In genomic region chr6:63392092-63392724, GRCh38 we compare ENCODE assay signal across 1 cellular context.
TF ChIP-seq lines count a peak whose summit lies in the region.

No MANE protein-coding gene starts in this region.

TF ChIP-seq in HepG2, 621 proteins besides CTCF, POLR2A, EP300 and RAD21 (continued from another document):
- TF ChIP-seq, protein P1, sequence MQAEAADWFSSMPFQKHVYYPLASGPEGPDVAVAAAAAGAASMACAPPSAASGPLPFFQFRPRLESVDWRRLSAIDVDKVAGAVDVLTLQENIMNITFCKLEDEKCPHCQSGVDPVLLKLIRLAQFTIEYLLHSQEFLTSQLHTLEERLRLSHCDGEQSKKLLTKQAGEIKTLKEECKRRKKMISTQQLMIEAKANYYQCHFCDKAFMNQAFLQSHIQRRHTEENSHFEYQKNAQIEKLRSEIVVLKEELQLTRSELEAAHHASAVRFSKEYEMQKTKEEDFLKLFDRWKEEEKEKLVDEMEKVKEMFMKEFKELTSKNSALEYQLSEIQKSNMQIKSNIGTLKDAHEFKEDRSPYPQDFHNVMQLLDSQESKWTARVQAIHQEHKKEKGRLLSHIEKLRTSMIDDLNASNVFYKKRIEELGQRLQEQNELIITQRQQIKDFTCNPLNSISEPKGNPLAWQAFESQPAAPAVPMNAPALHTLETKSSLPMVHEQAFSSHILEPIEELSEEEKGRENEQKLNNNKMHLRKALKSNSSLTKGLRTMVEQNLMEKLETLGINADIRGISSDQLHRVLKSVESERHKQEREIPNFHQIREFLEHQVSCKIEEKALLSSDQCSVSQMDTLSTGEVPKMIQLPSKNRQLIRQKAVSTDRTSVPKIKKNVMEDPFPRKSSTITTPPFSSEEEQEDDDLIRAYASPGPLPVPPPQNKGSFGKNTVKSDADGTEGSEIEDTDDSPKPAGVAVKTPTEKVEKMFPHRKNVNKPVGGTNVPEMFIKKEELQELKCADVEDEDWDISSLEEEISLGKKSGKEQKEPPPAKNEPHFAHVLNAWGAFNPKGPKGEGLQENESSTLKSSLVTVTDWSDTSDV (CRISPR knock-in tag; IDR thresholded peaks at IDR 0.05) = peak; percentile 78; the same call in 1 of the 2 replicates
- TF ChIP-seq, protein P2, sequence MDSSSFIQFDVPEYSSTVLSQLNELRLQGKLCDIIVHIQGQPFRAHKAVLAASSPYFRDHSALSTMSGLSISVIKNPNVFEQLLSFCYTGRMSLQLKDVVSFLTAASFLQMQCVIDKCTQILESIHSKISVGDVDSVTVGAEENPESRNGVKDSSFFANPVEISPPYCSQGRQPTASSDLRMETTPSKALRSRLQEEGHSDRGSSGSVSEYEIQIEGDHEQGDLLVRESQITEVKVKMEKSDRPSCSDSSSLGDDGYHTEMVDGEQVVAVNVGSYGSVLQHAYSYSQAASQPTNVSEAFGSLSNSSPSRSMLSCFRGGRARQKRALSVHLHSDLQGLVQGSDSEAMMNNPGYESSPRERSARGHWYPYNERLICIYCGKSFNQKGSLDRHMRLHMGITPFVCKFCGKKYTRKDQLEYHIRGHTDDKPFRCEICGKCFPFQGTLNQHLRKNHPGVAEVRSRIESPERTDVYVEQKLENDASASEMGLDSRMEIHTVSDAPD (CRISPR knock-in tag; IDR thresholded peaks at IDR 0.05) = 0 out of 2 replicates have a peak, but pooled peaks have one; percentile 42
- TF ChIP-seq, protein P3, sequence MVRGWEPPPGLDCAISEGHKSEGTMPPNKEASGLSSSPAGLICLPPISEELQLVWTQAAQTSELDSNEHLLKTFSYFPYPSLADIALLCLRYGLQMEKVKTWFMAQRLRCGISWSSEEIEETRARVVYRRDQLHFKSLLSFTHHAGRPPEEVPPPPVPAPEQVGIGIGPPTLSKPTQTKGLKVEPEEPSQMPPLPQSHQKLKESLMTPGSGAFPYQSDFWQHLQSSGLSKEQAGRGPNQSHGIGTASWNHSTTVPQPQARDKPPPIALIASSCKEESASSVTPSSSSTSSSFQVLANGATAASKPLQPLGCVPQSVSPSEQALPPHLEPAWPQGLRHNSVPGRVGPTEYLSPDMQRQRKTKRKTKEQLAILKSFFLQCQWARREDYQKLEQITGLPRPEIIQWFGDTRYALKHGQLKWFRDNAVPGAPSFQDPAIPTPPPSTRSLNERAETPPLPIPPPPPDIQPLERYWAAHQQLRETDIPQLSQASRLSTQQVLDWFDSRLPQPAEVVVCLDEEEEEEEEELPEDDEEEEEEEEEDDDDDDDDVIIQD (CRISPR knock-in tag; IDR thresholded peaks at IDR 0.05; ENCODE audit: low read depth) = no peak
- TF ChIP-seq, protein P4, sequence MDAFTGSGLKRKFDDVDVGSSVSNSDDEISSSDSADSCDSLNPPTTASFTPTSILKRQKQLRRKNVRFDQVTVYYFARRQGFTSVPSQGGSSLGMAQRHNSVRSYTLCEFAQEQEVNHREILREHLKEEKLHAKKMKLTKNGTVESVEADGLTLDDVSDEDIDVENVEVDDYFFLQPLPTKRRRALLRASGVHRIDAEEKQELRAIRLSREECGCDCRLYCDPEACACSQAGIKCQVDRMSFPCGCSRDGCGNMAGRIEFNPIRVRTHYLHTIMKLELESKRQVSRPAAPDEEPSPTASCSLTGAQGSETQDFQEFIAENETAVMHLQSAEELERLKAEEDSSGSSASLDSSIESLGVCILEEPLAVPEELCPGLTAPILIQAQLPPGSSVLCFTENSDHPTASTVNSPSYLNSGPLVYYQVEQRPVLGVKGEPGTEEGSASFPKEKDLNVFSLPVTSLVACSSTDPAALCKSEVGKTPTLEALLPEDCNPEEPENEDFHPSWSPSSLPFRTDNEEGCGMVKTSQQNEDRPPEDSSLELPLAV (CRISPR knock-in tag; conservative IDR thresholded peaks at IDR 0.05; ENCODE audit: low read depth) = no peak
- peak; percentile 6; the same call in 1 of the 2 replicates for TF ChIP-seq ZFY (CRISPR knock-in tag; IDR thresholded peaks at IDR 0.05)
- no peak for TF ChIP-seq JUN (CRISPR knock-in tag; IDR thresholded peaks at IDR 0.05)
- peak; percentile 82 for TF ChIP-seq ZNF687 (CRISPR knock-in tag; IDR thresholded peaks at IDR 0.05)
- no peak for TF ChIP-seq ZNF784 (CRISPR knock-in tag; IDR thresholded peaks at IDR 0.05; ENCODE audit: borderline replicate concordance)
- 0 out of 2 replicates have a peak, but pooled peaks have one; percentile 26 for TF ChIP-seq HES4 (CRISPR knock-in tag; IDR thresholded peaks at IDR 0.05; ENCODE audit: borderline replicate concordance)
- TF ChIP-seq KDM5B (CRISPR knock-in tag; IDR thresholded peaks at IDR 0.05; ENCODE audit: borderline replicate concordance) = peak; percentile 55; the same call in 1 of the 2 replicates
- TF ChIP-seq, protein P5, sequence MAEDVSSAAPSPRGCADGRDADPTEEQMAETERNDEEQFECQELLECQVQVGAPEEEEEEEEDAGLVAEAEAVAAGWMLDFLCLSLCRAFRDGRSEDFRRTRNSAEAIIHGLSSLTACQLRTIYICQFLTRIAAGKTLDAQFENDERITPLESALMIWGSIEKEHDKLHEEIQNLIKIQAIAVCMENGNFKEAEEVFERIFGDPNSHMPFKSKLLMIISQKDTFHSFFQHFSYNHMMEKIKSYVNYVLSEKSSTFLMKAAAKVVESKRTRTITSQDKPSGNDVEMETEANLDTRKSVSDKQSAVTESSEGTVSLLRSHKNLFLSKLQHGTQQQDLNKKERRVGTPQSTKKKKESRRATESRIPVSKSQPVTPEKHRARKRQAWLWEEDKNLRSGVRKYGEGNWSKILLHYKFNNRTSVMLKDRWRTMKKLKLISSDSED (CRISPR knock-in tag; IDR thresholded peaks at IDR 0.05) = no peak
- no peak for TF ChIP-seq KAT2B (IDR thresholded peaks at IDR 0.05; ENCODE audit: borderline replicate concordance, low read depth, low read length)
- peak; percentile 59; the same call in 1 of the 2 replicates for TF ChIP-seq NFKB2 (CRISPR knock-in tag; IDR thresholded peaks at IDR 0.05; ENCODE audit: borderline replicate concordance)
- TF ChIP-seq TARDBP (CRISPR knock-in tag; IDR thresholded peaks at IDR 0.05) = 0 out of 2 replicates have a peak, but pooled peaks have one; percentile 26
- peak; percentile 53 for TF ChIP-seq AGO2 (optimal IDR thresholded peaks at IDR 0.05; ENCODE audit: low read depth, low read length)
- TF ChIP-seq ZFP91 (CRISPR knock-in tag; IDR thresholded peaks at IDR 0.05; ENCODE audit: borderline replicate concordance) = peak; percentile 49; the same call in 1 of the 2 replicates
- TF ChIP-seq RBM22 (optimal IDR thresholded peaks at IDR 0.05; ENCODE audit: low read length) = no peak
- TF ChIP-seq, protein P6, sequence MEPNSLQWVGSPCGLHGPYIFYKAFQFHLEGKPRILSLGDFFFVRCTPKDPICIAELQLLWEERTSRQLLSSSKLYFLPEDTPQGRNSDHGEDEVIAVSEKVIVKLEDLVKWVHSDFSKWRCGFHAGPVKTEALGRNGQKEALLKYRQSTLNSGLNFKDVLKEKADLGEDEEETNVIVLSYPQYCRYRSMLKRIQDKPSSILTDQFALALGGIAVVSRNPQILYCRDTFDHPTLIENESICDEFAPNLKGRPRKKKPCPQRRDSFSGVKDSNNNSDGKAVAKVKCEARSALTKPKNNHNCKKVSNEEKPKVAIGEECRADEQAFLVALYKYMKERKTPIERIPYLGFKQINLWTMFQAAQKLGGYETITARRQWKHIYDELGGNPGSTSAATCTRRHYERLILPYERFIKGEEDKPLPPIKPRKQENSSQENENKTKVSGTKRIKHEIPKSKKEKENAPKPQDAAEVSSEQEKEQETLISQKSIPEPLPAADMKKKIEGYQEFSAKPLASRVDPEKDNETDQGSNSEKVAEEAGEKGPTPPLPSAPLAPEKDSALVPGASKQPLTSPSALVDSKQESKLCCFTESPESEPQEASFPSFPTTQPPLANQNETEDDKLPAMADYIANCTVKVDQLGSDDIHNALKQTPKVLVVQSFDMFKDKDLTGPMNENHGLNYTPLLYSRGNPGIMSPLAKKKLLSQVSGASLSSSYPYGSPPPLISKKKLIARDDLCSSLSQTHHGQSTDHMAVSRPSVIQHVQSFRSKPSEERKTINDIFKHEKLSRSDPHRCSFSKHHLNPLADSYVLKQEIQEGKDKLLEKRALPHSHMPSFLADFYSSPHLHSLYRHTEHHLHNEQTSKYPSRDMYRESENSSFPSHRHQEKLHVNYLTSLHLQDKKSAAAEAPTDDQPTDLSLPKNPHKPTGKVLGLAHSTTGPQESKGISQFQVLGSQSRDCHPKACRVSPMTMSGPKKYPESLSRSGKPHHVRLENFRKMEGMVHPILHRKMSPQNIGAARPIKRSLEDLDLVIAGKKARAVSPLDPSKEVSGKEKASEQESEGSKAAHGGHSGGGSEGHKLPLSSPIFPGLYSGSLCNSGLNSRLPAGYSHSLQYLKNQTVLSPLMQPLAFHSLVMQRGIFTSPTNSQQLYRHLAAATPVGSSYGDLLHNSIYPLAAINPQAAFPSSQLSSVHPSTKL (CRISPR knock-in tag; IDR thresholded peaks at IDR 0.05) = no peak
- TF ChIP-seq, protein P7, sequence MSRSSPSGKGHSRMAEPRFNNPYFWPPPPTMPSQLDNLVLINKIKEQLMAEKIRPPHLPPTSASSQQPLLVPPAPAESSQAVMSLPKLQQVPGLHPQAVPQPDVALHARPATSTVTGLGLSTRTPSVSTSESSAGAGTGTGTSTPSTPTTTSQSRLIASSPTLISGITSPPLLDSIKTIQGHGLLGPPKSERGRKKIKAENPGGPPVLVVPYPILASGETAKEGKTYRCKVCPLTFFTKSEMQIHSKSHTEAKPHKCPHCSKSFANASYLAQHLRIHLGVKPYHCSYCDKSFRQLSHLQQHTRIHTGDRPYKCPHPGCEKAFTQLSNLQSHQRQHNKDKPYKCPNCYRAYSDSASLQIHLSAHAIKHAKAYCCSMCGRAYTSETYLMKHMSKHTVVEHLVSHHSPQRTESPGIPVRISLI (CRISPR knock-in tag; IDR thresholded peaks at IDR 0.05; ENCODE audit: borderline replicate concordance) = no peak
- TF ChIP-seq LBX2 (CRISPR knock-in tag; IDR thresholded peaks at IDR 0.05; ENCODE audit: borderline replicate concordance) = no peak
